In the genomic region with DNA sequence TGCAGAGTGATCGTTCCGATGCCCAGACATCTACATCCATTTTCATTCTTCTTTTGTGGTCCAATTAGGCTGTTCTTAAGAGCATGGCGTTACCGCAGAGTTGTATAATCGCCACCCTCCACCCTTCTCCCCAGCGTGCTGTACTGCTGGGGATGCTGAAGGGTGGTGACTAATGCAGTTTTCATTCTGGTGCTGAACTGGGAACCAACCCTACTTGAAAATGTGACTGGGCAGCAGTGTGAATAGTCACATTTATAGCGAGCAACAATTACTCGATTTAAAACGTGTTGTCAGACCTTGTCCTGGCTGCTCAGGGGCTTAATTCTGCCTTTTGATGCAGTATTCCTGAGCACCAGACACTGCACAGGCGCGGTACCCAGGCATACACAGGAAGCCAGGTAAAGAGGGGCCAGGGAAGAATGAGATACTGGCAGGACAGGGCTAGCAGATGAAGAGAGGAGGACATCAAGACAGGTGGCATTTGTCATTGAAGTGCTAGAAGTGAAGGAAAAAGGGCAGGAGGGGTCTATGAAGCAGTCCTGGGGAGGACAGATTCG, we compare ENCODE assay signal across 8 cellular contexts. TPM values are rescaled to one million over a fixed set of nuclear protein-coding genes. Genes with fewer than 3 reads are reported as not detected.
A peak's percentile ranks its signal among the peaks of the same experiment; 100 is the strongest.
DNase-seq lines count a peak whose midpoint lies in the region; ATAC-seq lines count a peak whose summit lies in the region.

No MANE protein-coding gene starts in this region.

- intact Hi-C loops in CD4-positive, alpha-beta memory T cell (cut with micrococcal nuclease) = loop anchor here (1.0 to 2.0 kb wide), 6 partner anchors 20 to 664 kb away; partner anchors contain the start of genes GAS1, NAA35 and TUT7
- intact Hi-C loops in Right ventricle myocardium superior (cut with DNase I) = no loop called here

- no peaks in the 10 kb centered on the region for H3K27me3 Mint-ChIP-seq in CD4-positive, alpha-beta memory T cell
- no peaks in the 10 kb centered on the region for H3K27me3 Mint-ChIP-seq in activated CD8-positive, alpha-beta T cell treated with anti-CD3 and anti-CD28 coated beads, Interleukin-2, amount 10 ng/mL, durations not matched to agents 7 days and 5 days (ENCODE audit: low read depth)

- DNase-seq in CD4-positive, alpha-beta memory T cell = no peak
- DNase-seq in HUDEP-2 (lab: John Stamatoyannopoulos, UW; ENCODE audit: unreplicated experiment in 76 of 76) (peak in 62 of 76 experiments; percentile 23 to 79 (median 50)), Right ventricle myocardium superior (no peak), pons (ENCODE audit: low spot score) (peak; percentile 73), COLO668 (lab: John Stamatoyannopoulos, UW; ENCODE audit: unreplicated experiment) (no peak)
- DNase-seq in activated CD8-positive, alpha-beta T cell treated with anti-CD3 and anti-CD28 coated beads, Interleukin-2, amount 10 ng/mL, durations not matched to agents 7 days and 5 days = no peak
- DNase-seq in effector CD8-positive, alpha-beta T cell (lab: John Stamatoyannopoulos, UW) = no peak

- CTCF ChIA-PET in CD4-positive, alpha-beta memory T cell (lab: Charles Lee; ENCODE audit: partially characterized antibody) = interaction anchor here (1.4 kb wide), 1 partner anchor 69 kb away, joined by 4 read pairs; no protein-coding TSS in a partner anchor
- CTCF ChIA-PET in activated CD8-positive, alpha-beta T cell treated with anti-CD3 and anti-CD28 coated beads, Interleukin-2, amount 10 ng/mL, durations not matched to agents 7 days and 5 days (lab: Charles Lee) = interaction anchor here (0.7 to 1.3 kb wide), 2 partner anchors 8 to 16 kb away, joined by 3 read pairs; no protein-coding TSS in a partner anchor

- peak overlapping the region; percentile 91 to 100 (median 99) for H3K27ac Mint-ChIP-seq in CD4-positive, alpha-beta memory T cell
- H3K27ac Mint-ChIP-seq in activated CD8-positive, alpha-beta T cell treated with anti-CD3 and anti-CD28 coated beads, Interleukin-2, amount 10 ng/mL, durations not matched to agents 7 days and 5 days = peak overlapping the region; percentile 94

- H3K9me3 ChIP-seq in CD4-positive, alpha-beta memory T cell (ENCODE audit: control insufficient read depth in 1 of 2, low read length in 2 of 2) = no peaks in the 10 kb centered on the region

- POLR2A ChIA-PET in CD4-positive, alpha-beta memory T cell (lab: Charles Lee; ENCODE audit: partially characterized antibody) = interaction anchor here (0.7 to 2.3 kb wide), 22 partner anchors 7 to 1443 kb away, joined by 3 to 32 read pairs (median 5); partner anchors contain the start of genes AGTPBP1, GAS1, NAA35 and TUT7
- POLR2A ChIA-PET in activated CD8-positive, alpha-beta T cell treated with anti-CD3 and anti-CD28 coated beads, Interleukin-2, amount 10 ng/mL, durations not matched to agents 7 days and 5 days (lab: Charles Lee) = interaction anchor here (1.0 to 1.8 kb wide), 10 partner anchors 8 to 540 kb away, joined by 3 to 6 read pairs (median 4); no protein-coding TSS in a partner anchor

- peaks cover 5% of the 10 kb centered on the region for H3K36me3 ChIP-seq in CD4-positive, alpha-beta memory T cell (ENCODE audit: insufficient read depth, low read length)

- no peaks in the 10 kb centered on the region for H3K27me3 ChIP-seq in CD4-positive, alpha-beta memory T cell (ENCODE audit: insufficient read depth, low read length)

- peaks cover 31 to 40% (median 35%) of the 10 kb centered on the region in 4 donors for H3K4me1 Mint-ChIP-seq in CD4-positive, alpha-beta memory T cell
- H3K4me1 Mint-ChIP-seq in activated CD8-positive, alpha-beta T cell treated with anti-CD3 and anti-CD28 coated beads, Interleukin-2, amount 10 ng/mL, durations not matched to agents 7 days and 5 days (ENCODE audit: low read depth) = peaks cover 36% of the 10 kb centered on the region

- peaks cover 7 to 34% of the 10 kb centered on the region in 2 donors for H3K36me3 Mint-ChIP-seq in CD4-positive, alpha-beta memory T cell
- H3K36me3 Mint-ChIP-seq in activated CD8-positive, alpha-beta T cell treated with anti-CD3 and anti-CD28 coated beads, Interleukin-2, amount 10 ng/mL, durations not matched to agents 7 days and 5 days (ENCODE audit: low read depth) = peaks cover 22% of the 10 kb centered on the region

- H3K9me3 Mint-ChIP-seq in CD4-positive, alpha-beta memory T cell = no peaks in the 10 kb centered on the region
- H3K9me3 Mint-ChIP-seq in activated CD8-positive, alpha-beta T cell treated with anti-CD3 and anti-CD28 coated beads, Interleukin-2, amount 10 ng/mL, durations not matched to agents 7 days and 5 days (ENCODE audit: insufficient read depth) = no peaks in the 10 kb centered on the region

- ATAC-seq in GM19452 (IDR thresholded peaks at IDR 0.05; ENCODE audit: unreplicated experiment) = peak; percentile 18
- ATAC-seq in activated CD8-positive, alpha-beta T cell treated with anti-CD3 and anti-CD28 coated beads, Interleukin-2, amount 10 ng/mL, durations not matched to agents 7 days and 5 days = peak; percentile 48
- peak; percentile 6 for ATAC-seq in Right ventricle myocardium superior (ENCODE audit: poor library complexity)

- H3K4me3 Mint-ChIP-seq in CD4-positive, alpha-beta memory T cell = peak overlapping the region; percentile 87 to 98 (median 96)
- H3K4me3 Mint-ChIP-seq in activated CD8-positive, alpha-beta T cell treated with anti-CD3 and anti-CD28 coated beads, Interleukin-2, amount 10 ng/mL, durations not matched to agents 7 days and 5 days = peak overlapping the region; percentile 82

- peaks cover 41% of the 10 kb centered on the region for H3K4me1 ChIP-seq in CD4-positive, alpha-beta memory T cell (ENCODE audit: insufficient read depth, low read length)

- H3K4me3 ChIP-seq in CD4-positive, alpha-beta memory T cell (ENCODE audit: low read length in 2 of 2) = peak overlapping the region; percentile 93 to 94

- H3K27ac ChIP-seq in CD4-positive, alpha-beta memory T cell (ENCODE audit: low read depth, low read length) = peak overlapping the region; percentile 96

RNA-seq across cellular contexts. Expression of gene ISCA1, which starts 0.7 kb away (rescaled TPM):
- total RNA-seq in CD4-positive, alpha-beta memory T cell = 10 to 100 TPM; 34.6 to 37.2 TPM
- polyA plus RNA-seq in CD4-positive, alpha-beta memory T cell = 10 to 100 TPM; 52.1 to 83.6 TPM
- total RNA-seq in activated CD8-positive, alpha-beta T cell treated with anti-CD3 and anti-CD28 coated beads, Interleukin-2, amount 10 ng/mL, durations not matched to agents 7 days and 5 days = 10 to 100 TPM; 17.7 to 21.4 TPM
- total RNA-seq in Right ventricle myocardium superior = 72.5 TPM

RNA-seq across cellular contexts. Expression of gene C9orf153, which starts 23.6 kb away (rescaled TPM):
- under 1 TPM; 0.55 to 0.87 TPM for total RNA-seq in CD4-positive, alpha-beta memory T cell
- not detected for polyA plus RNA-seq in CD4-positive, alpha-beta memory T cell
- total RNA-seq in activated CD8-positive, alpha-beta T cell treated with anti-CD3 and anti-CD28 coated beads, Interleukin-2, amount 10 ng/mL, durations not matched to agents 7 days and 5 days = under 1 TPM; 0.34 to 0.42 TPM
- 0.22 TPM for total RNA-seq in Right ventricle myocardium superior

Comparison
In these comparisons a context has a peak if more than half of its experiments do, and no peak if none do; other contexts are left out.
1. DNase-seq: peak in HUDEP-2 (62 of 76) and pons (single experiment); none in CD4-positive, alpha-beta memory T cell (0 of 5), activated CD8-positive, alpha-beta T cell treated with anti-CD3 and anti-CD28 coated beads, Interleukin-2, amount 10 ng/mL, durations not matched to agents 7 days and 5 days (single experiment), Right ventricle myocardium superior (single experiment), effector CD8-positive, alpha-beta T cell (single experiment) and COLO668 (single experiment).
2. Peak in every context shown above with its lines, with median percentiles within 50 percentile points of each other: ATAC-seq.